ENCODE assay signal across 14 cellular contexts in genomic region chr17:77381185-77381700, GRCh38.
DNase-seq lines count a peak whose midpoint lies in the region; ATAC-seq and TF ChIP-seq lines count a peak whose summit lies in the region.
"Had no signal": no experiment of that assay in that cellular context is flagged by ENCODE, and none has a peak within 500 bp of the region (broad histone marks: within the 10 kb centered on the region; RNA-seq: fewer than 3 reads in every experiment).

No MANE protein-coding gene starts in this region.

- H3K9me3 ChIP-seq in A673 (ENCODE audit: low read depth, low read length, poor library complexity, severe bottlenecking) (no peaks in the 10 kb centered on the region), DND-41 (ENCODE audit: insufficient read depth, low read length, severe bottlenecking) (no peaks in the 10 kb centered on the region), suprapubic skin (no peaks in the 10 kb centered on the region)
- H3K9me3 ChIP-seq: lower lobe of right lung had no signal

- H3K9me3 Mint-ChIP-seq in activated T-helper 2 cell treated with anti-CD3 and anti-CD28 coated beads, Interferon-gamma antibody, Interleukin-2, Interleukin-4, amounts not matched to agents 10 μg/mL and 5 μg/mL and 100 μg/mL, durations not matched to agents 14 hours and 24 hours and 36 hours = no peaks in the 10 kb centered on the region
- H3K9me3 Mint-ChIP-seq in neural crest cell = no peaks in the 10 kb centered on the region
- H3K9me3 Mint-ChIP-seq: activated naive CD4-positive, alpha-beta T cell treated with anti-CD3 and anti-CD28 coated beads, Interleukin-2, amount 50 U/mL, for 72 hours had no signal

- H3K4me3 Mint-ChIP-seq in activated T-helper 2 cell treated with anti-CD3 and anti-CD28 coated beads, Interferon-gamma antibody, Interleukin-2, Interleukin-4, amounts not matched to agents 10 μg/mL and 5 μg/mL and 100 μg/mL, durations not matched to agents 14 hours and 24 hours and 36 hours (ENCODE audit: low read depth) = no peak overlapping the region
- H3K4me3 Mint-ChIP-seq in neural crest cell = peak overlapping the region; percentile 50

- CTCF ChIA-PET in A673 (lab: Charles Lee) = no interaction called here

- peak overlapping the region; percentile 11; the same call in 1 of the 2 replicates for H3K9ac ChIP-seq in DND-41 (ENCODE audit: low read depth, low read length)

- DNase-seq in A673 (ENCODE audit: low spot score) = no peak
- DNase-seq in DND-41 = no peak
- DNase-seq in activated T-helper 2 cell treated with anti-CD3 and anti-CD28 coated beads, Interferon-gamma antibody, Interleukin-2, Interleukin-4, amounts not matched to agents 10 μg/mL and 5 μg/mL and 100 μg/mL, durations not matched to agents 14 hours and 24 hours and 36 hours (ENCODE audit: low spot score) = no peak
- DNase-seq in neural crest cell (ENCODE audit: low read depth, low spot score) = no peak
- DNase-seq in suprapubic skin (ENCODE audit: low spot score in 2 of 2) = no peak
- no peak for DNase-seq in OCI-M1 (lab: John Stamatoyannopoulos, UW)
- DNase-seq in stimulated activated CD4-positive, alpha-beta T cell treated with anti-CD3 and anti-CD28 coated beads, Interleukin-1b, Interleukin-23, amount 100 ng/mL, for 48 hours = no peak
- DNase-seq: dermis blood vessel endothelial cell, lower lobe of right lung, retina, RPMI8226 had no signal

- H3K27ac Mint-ChIP-seq in activated T-helper 2 cell treated with anti-CD3 and anti-CD28 coated beads, Interferon-gamma antibody, Interleukin-2, Interleukin-4, amounts not matched to agents 10 μg/mL and 5 μg/mL and 100 μg/mL, durations not matched to agents 14 hours and 24 hours and 36 hours = peak overlapping the region; percentile 67
- H3K27ac Mint-ChIP-seq in neural crest cell (ENCODE audit: unreplicated experiment) = no peak overlapping the region

- no peak for TF ChIP-seq POLR2A in suprapubic skin (IDR thresholded peaks at IDR 0.05)

- peak overlapping the region; percentile 30 for H3K27ac ChIP-seq in A673 (ENCODE audit: low read depth, low read length, poor library complexity, severe bottlenecking)
- peak overlapping the region; percentile 64 for H3K27ac ChIP-seq in DND-41 (ENCODE audit: low read length)
- H3K27ac ChIP-seq in suprapubic skin = no peak overlapping the region
- H3K27ac ChIP-seq: C4-2B had no signal

- H3K79me2 ChIP-seq in DND-41 (ENCODE audit: insufficient read depth, low read length) = peaks cover 91% of the 10 kb centered on the region

- H3K27me3 ChIP-seq in A673 (replicated peaks; ENCODE audit: insufficient read depth, low read depth, low read length, poor library complexity) (no peaks in the 10 kb centered on the region), DND-41 (ENCODE audit: insufficient read depth, low read length, poor library complexity) (no peaks in the 10 kb centered on the region), suprapubic skin (no peaks in the 10 kb centered on the region)

- H3K4me2 ChIP-seq in DND-41 (ENCODE audit: insufficient read depth, low read length) = peak overlapping the region; percentile 24

- H3K27me3 Mint-ChIP-seq in activated T-helper 2 cell treated with anti-CD3 and anti-CD28 coated beads, Interferon-gamma antibody, Interleukin-2, Interleukin-4, amounts not matched to agents 10 μg/mL and 5 μg/mL and 100 μg/mL, durations not matched to agents 14 hours and 24 hours and 36 hours (ENCODE audit: low read depth) = no peaks in the 10 kb centered on the region
- H3K27me3 Mint-ChIP-seq in neural crest cell (ENCODE audit: low read depth) = no peaks in the 10 kb centered on the region

- peaks cover 86% of the 10 kb centered on the region for H4K20me1 ChIP-seq in DND-41 (ENCODE audit: insufficient read depth, low read length)

- H3K4me3 ChIP-seq in A673 (ENCODE audit: low read depth, low read length, poor library complexity, severe bottlenecking) = no peak overlapping the region
- no peak overlapping the region for H3K4me3 ChIP-seq in DND-41 (ENCODE audit: low read depth in 1 of 2, low read length in 2 of 2)
- H3K4me3 ChIP-seq in suprapubic skin = no peak overlapping the region
- H3K4me3 ChIP-seq: lower lobe of right lung had no signal

- H2AFZ ChIP-seq in DND-41 (ENCODE audit: low read depth, low read length) = no peak overlapping the region

- H3K4me1 Mint-ChIP-seq in activated T-helper 2 cell treated with anti-CD3 and anti-CD28 coated beads, Interferon-gamma antibody, Interleukin-2, Interleukin-4, amounts not matched to agents 10 μg/mL and 5 μg/mL and 100 μg/mL, durations not matched to agents 14 hours and 24 hours and 36 hours (ENCODE audit: low read depth) = peaks cover 58% of the 10 kb centered on the region
- peaks cover 87% of the 10 kb centered on the region for H3K4me1 Mint-ChIP-seq in neural crest cell

- no peak for TF ChIP-seq CTCF in A673 (conservative IDR thresholded peaks at IDR 0.05; ENCODE audit: low read depth, low read length)
- TF ChIP-seq CTCF in DND-41 (IDR thresholded peaks at IDR 0.05; ENCODE audit: borderline replicate concordance, extremely low read depth, low read length, poor library complexity, severe bottlenecking) = no peak
- TF ChIP-seq CTCF in neural crest cell (conservative IDR thresholded peaks at IDR 0.05) = no peak
- TF ChIP-seq CTCF in suprapubic skin (IDR thresholded peaks at IDR 0.05) = no peak

- ATAC-seq in DND-41 (ENCODE audit: insufficient read depth, low read depth) (no peak), HG02970 (IDR thresholded peaks at IDR 0.05; ENCODE audit: low FRiP score, unreplicated experiment) (no peak)
- ATAC-seq: activated naive CD4-positive, alpha-beta T cell treated with anti-CD3 and anti-CD28 coated beads, Interleukin-2, amount 50 U/mL, for 72 hours; lower lobe of right lung had no signal

- no TSS peak for BruUV-seq in A673 (replicated peaks; lab: Mats Ljungman, UMichigan)

- no peak for TF ChIP-seq EP300 in suprapubic skin (IDR thresholded peaks at IDR 0.05)

- H3K36me3 Mint-ChIP-seq in activated T-helper 2 cell treated with anti-CD3 and anti-CD28 coated beads, Interferon-gamma antibody, Interleukin-2, Interleukin-4, amounts not matched to agents 10 μg/mL and 5 μg/mL and 100 μg/mL, durations not matched to agents 14 hours and 24 hours and 36 hours (ENCODE audit: low read depth) = peaks cover 25% of the 10 kb centered on the region
- H3K36me3 Mint-ChIP-seq in neural crest cell (ENCODE audit: low read depth) = no peaks in the 10 kb centered on the region
- H3K36me3 Mint-ChIP-seq: activated naive CD4-positive, alpha-beta T cell treated with anti-CD3 and anti-CD28 coated beads, Interleukin-2, amount 50 U/mL, for 72 hours had no signal

- intact Hi-C loops in A673 (cut with micrococcal nuclease; ENCODE audit: unreplicated experiment) = no loop called here
- intact Hi-C loops in activated T-helper 2 cell treated with anti-CD3 and anti-CD28 coated beads, Interferon-gamma antibody, Interleukin-2, Interleukin-4, amounts not matched to agents 10 μg/mL and 5 μg/mL and 100 μg/mL, durations not matched to agents 14 hours and 24 hours and 36 hours (cut with micrococcal nuclease) = no loop called here

- H3K4me1 ChIP-seq in A673 (ENCODE audit: insufficient read depth, low read length, poor library complexity, severe bottlenecking) = peaks cover 23% of the 10 kb centered on the region
- peaks cover 71% of the 10 kb centered on the region for H3K4me1 ChIP-seq in DND-41 (ENCODE audit: insufficient read depth, low read length)
- peaks cover 100% of the 10 kb centered on the region for H3K4me1 ChIP-seq in suprapubic skin

- 73% methylated on average over 3 of the region's 4 CpGs for WGBS in suprapubic skin

- POLR2A ChIA-PET in A673 (lab: Charles Lee; ENCODE audit: low non-redundant PET) = no interaction called here

- H3K36me3 ChIP-seq in A673 (ENCODE audit: insufficient read depth, low read length, poor library complexity, severe bottlenecking) (no peaks in the 10 kb centered on the region), DND-41 (ENCODE audit: insufficient read depth, low read length) (peaks cover 18% of the 10 kb centered on the region; the same call in 1 of the 2 replicates), suprapubic skin (no peaks in the 10 kb centered on the region)
- H3K36me3 ChIP-seq: lower lobe of right lung had no signal
